10 cellular contexts compared by ENCODE assay signal in the genomic region with DNA sequence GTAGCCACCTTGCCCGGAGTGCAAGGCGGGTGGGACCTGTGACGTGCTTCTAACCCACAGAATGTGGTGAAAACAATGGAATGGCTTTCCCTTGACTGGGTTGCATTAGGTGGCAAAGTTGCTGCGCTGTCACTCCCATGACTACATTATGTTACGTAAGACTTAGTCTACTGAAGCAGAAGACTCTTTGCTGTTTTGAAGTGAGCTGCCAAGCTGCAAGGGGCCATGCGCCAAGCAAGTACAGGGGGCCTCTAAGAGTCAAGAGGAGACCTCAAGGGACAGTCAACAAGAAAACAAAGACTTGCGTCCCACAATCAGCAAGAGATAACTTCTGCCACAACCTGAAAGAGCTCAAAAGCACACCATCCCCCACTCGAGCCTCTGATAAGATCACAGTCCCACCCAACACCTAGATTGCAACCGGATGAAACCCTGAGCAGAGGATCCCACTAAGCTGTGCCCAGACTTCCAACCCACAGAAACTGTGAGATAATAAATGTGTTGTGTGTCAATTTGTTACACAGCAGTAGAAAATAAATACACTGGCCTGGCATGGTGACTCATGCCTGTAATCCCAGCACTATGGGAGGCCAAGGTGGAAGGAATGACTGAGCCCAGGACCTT. TPM values are rescaled to one million over a fixed set of nuclear protein-coding genes. Genes with fewer than 3 reads are reported as not detected.
A peak's percentile ranks its signal among the peaks of the same experiment; 100 is the strongest.
DNase-seq lines count a peak whose midpoint lies in the region; ATAC-seq, FAIRE-seq and TF ChIP-seq lines count a peak whose summit lies in the region.
"Had no signal": no experiment of that assay in that cellular context is flagged by ENCODE, and none has a peak within 500 bp of the region (broad histone marks: within the 10 kb centered on the region; RNA-seq: fewer than 3 reads in every experiment).

No MANE protein-coding gene starts in this region.

- H3K27me3 ChIP-seq in endothelial cell of umbilical vein (ENCODE audit: control insufficient read depth in 2 of 2, insufficient read depth in 2 of 2, low read length in 2 of 2) (no peaks in the 10 kb centered on the region), colonic mucosa (no peaks in the 10 kb centered on the region), sigmoid colon (no peaks in the 10 kb centered on the region)
- H3K27me3 ChIP-seq: upper lobe of left lung had no signal

- H3K4me3 ChIP-seq in endothelial cell of umbilical vein (replicated peaks in 1 of 3; ENCODE audit: insufficient read depth in 1 of 3, low read depth in 1 of 3, low read length in 3 of 3) (no peak overlapping the region), colonic mucosa (no peak overlapping the region), sigmoid colon (no peak overlapping the region)
- H3K4me3 ChIP-seq: upper lobe of left lung had no signal

- no peak for FAIRE-seq in endothelial cell of umbilical vein (lab: Jason Lieb, UNC)

- dilution Hi-C loops in endothelial cell of umbilical vein (cut with MboI; ENCODE audit: extremely low pct_ligation_motif_present, low sequenced_read_pairs) = no loop called here

- H3K36me3 ChIP-seq in endothelial cell of umbilical vein (ENCODE audit: control insufficient read depth in 2 of 2, extremely low read depth in 1 of 2, insufficient read depth in 2 of 2, low read length in 2 of 2) (no peaks in the 10 kb centered on the region), colonic mucosa (no peaks in the 10 kb centered on the region), sigmoid colon (no peaks in the 10 kb centered on the region)
- H3K36me3 ChIP-seq: upper lobe of left lung had no signal

- H3K27me3 Mint-ChIP-seq in osteocyte (ENCODE audit: unreplicated experiment) = no peaks in the 10 kb centered on the region

- no TSS peak for BruUV-seq in endothelial cell of umbilical vein (replicated peaks; lab: Mats Ljungman, UMichigan)

- CTCF ChIA-PET in endothelial cell of umbilical vein (lab: Charles Lee) = interaction anchor here (0.7 to 1.7 kb wide), 2 partner anchors 8 to 10 kb away, joined by 3 read pairs; no protein-coding TSS in a partner anchor

- no peak for TF ChIP-seq CTCF in endothelial cell of umbilical vein (IDR thresholded peaks at IDR 0.05; ENCODE audit: extremely low read depth in 1 of 2, insufficient read depth in 1 of 2, low read depth in 1 of 2, low read length in 2 of 2)
- TF ChIP-seq CTCF in osteocyte (IDR thresholded peaks at IDR 0.05) = no peak
- no peak for TF ChIP-seq CTCF in colonic mucosa (IDR thresholded peaks at IDR 0.05)
- no peak for TF ChIP-seq CTCF in sigmoid colon (IDR thresholded peaks at IDR 0.05)

- H3K27ac ChIP-seq in endothelial cell of umbilical vein (ENCODE audit: insufficient read depth, low read depth, low read length) = no peak overlapping the region
- H3K27ac ChIP-seq in colonic mucosa = no peak overlapping the region
- H3K27ac ChIP-seq in sigmoid colon = no peak overlapping the region
- H3K27ac ChIP-seq: upper lobe of left lung had no signal

- H3K4me2 ChIP-seq in endothelial cell of umbilical vein (ENCODE audit: insufficient read depth, low read length) = no peak overlapping the region

- H3K4me1 ChIP-seq in endothelial cell of umbilical vein (ENCODE audit: control insufficient read depth, extremely low read depth, insufficient read depth, low read length) (peaks cover 2% of the 10 kb centered on the region), colonic mucosa (peaks cover 32% of the 10 kb centered on the region), sigmoid colon (peaks cover 0 to 74% (median 46%) of the 10 kb centered on the region in 4 donors)

- POLR2A ChIA-PET in endothelial cell of umbilical vein (lab: Charles Lee) = interaction anchor here (0.7 kb wide), 1 partner anchor 63 kb away, joined by 3 read pairs; no protein-coding TSS in a partner anchor

- H3K9me1 ChIP-seq in endothelial cell of umbilical vein (replicated peaks; ENCODE audit: control insufficient read depth, extremely low read depth, insufficient read depth, low read length) = no peaks in the 10 kb centered on the region

- peaks cover 15% of the 10 kb centered on the region for H4K20me1 ChIP-seq in endothelial cell of umbilical vein (replicated peaks; ENCODE audit: control insufficient read depth, extremely low read depth, insufficient read depth, low read length)

- no peak for TF ChIP-seq EP300 in sigmoid colon (IDR thresholded peaks at IDR 0.05)

- peaks cover 100% of the 10 kb centered on the region for H3K79me2 ChIP-seq in endothelial cell of umbilical vein (ENCODE audit: control insufficient read depth, insufficient read depth, low read length)

- no peak overlapping the region for H3K4me3 Mint-ChIP-seq in osteocyte (ENCODE audit: unreplicated experiment)

- intact Hi-C loops in endothelial cell of umbilical vein (cut with micrococcal nuclease) (no loop called here), colonic mucosa (cut with DNase I) (no loop called here), sigmoid colon (cut with DNase I) (no loop called here)

- H3K9me3 Mint-ChIP-seq in osteocyte (ENCODE audit: unreplicated experiment) = no peaks in the 10 kb centered on the region

- H3K36me3 Mint-ChIP-seq in osteocyte (ENCODE audit: unreplicated experiment) = peaks cover 5% of the 10 kb centered on the region

- H3K9me3 ChIP-seq in endothelial cell of umbilical vein (replicated peaks; ENCODE audit: control insufficient read depth, insufficient read depth, low read length) (no peaks in the 10 kb centered on the region), colonic mucosa (no peaks in the 10 kb centered on the region), sigmoid colon (no peaks in the 10 kb centered on the region)
- H3K9me3 ChIP-seq: upper lobe of left lung had no signal

- TF ChIP-seq POLR2A in endothelial cell of umbilical vein (IDR thresholded peaks at IDR 0.05; ENCODE audit: low read depth, low read length) (no peak), sigmoid colon (IDR thresholded peaks at IDR 0.05) (no peak)

- WGBS in sigmoid colon, 2 donors = 76 to 84% methylated on average over 9 of the region's 9 CpGs

- H3K4me1 Mint-ChIP-seq in osteocyte (ENCODE audit: unreplicated experiment) = peaks cover 70% of the 10 kb centered on the region

- H3K27ac Mint-ChIP-seq in osteocyte (ENCODE audit: unreplicated experiment) = peak overlapping the region; percentile 38

- no peak overlapping the region for H2AFZ ChIP-seq in endothelial cell of umbilical vein (ENCODE audit: low read depth, low read length)

- peak; percentile 42 for DNase-seq in GF-D8 (lab: John Stamatoyannopoulos, UW)
- DNase-seq in RKO (ENCODE audit: low spot score) = peak; percentile 51
- DNase-seq in endothelial cell of umbilical vein (ENCODE audit: low read depth, low spot score) = no peak
- no peak for DNase-seq in osteocyte (ENCODE audit: extremely low spot score, unreplicated experiment)
- no peak for DNase-seq in NCI-H748 (lab: John Stamatoyannopoulos, UW; ENCODE audit: unreplicated experiment)
- no peak for DNase-seq in colonic mucosa
- DNase-seq in sigmoid colon = no peak
- DNase-seq: stimulated activated CD4-positive, alpha-beta T cell treated with anti-CD3 and anti-CD28 coated beads, Interleukin-12 subunit alpha, Interleukin-12 subunit beta, amount 100 ng/mL, for 4 hours had no signal

- H3K9ac ChIP-seq in endothelial cell of umbilical vein (replicated peaks; ENCODE audit: extremely low read depth, insufficient read depth, low read length) = no peak overlapping the region
- H3K9ac ChIP-seq in colonic mucosa (ENCODE audit: low read depth in 2 of 2, low read length in 2 of 2) = no peak overlapping the region

- ATAC-seq in HG02973 (IDR thresholded peaks at IDR 0.05; ENCODE audit: unreplicated experiment) = no peak

TF ChIP-seq in endothelial cell of umbilical vein, 7 proteins besides CTCF, POLR2A, EP300 and RAD21:
- TF ChIP-seq POLR2AphosphoS5 (IDR thresholded peaks at IDR 0.05; ENCODE audit: insufficient read depth, low read depth, low read length) = no peak
- peak; percentile 42 for TF ChIP-seq FOS (IDR thresholded peaks at IDR 0.05; ENCODE audit: borderline replicate concordance, insufficient read depth, low read length)
- peak; percentile 17 for TF ChIP-seq JUN (IDR thresholded peaks at IDR 0.05; ENCODE audit: borderline replicate concordance, insufficient read depth, insufficient read length, low read depth)
- TF ChIP-seq EZH2 (IDR thresholded peaks at IDR 0.05; ENCODE audit: borderline replicate concordance, low read depth, low read length, severe bottlenecking) = no peak
- TF ChIP-seq GATA2 (IDR thresholded peaks at IDR 0.05; ENCODE audit: insufficient read depth, insufficient read length, low read depth, low read length) = no peak
- TF ChIP-seq, protein P1, sequence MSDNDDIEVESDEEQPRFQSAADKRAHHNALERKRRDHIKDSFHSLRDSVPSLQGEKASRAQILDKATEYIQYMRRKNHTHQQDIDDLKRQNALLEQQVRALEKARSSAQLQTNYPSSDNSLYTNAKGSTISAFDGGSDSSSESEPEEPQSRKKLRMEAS (IDR thresholded peaks at IDR 0.05; ENCODE audit: insufficient read depth, insufficient read length) = no peak

RNA-seq across cellular contexts. Expression of gene ANKRD11, which starts 16.5 kb away (rescaled TPM):
- total RNA-seq in endothelial cell of umbilical vein = 184 and 191 TPM in 2 replicates
- polyA plus RNA-seq in endothelial cell of umbilical vein = 49.5 and 55.8 TPM in 2 replicates
- 47.8 and 59.7 TPM in 2 replicates for polyA plus RNA-seq in endothelial cell of umbilical vein (2011; cell fraction: cytosol; rRNA removed)
- polyA plus RNA-seq in endothelial cell of umbilical vein (2011; cell fraction: nucleus; rRNA removed) = 194 and 236 TPM in 2 replicates
- 87.0 and 89.3 TPM in 2 replicates for polyA plus RNA-seq in endothelial cell of umbilical vein (2012)
- polyA minus RNA-seq in endothelial cell of umbilical vein = 99.2 and 130 TPM in 2 replicates
- polyA minus RNA-seq in endothelial cell of umbilical vein (2011; cell fraction: cytosol; rRNA and poly(A)+ RNA removed) = 32.7 TPM
- 115 and 144 TPM in 2 replicates for polyA minus RNA-seq in endothelial cell of umbilical vein (2011; cell fraction: nucleus; rRNA and poly(A)+ RNA removed)
- 188 and 209 TPM in 2 replicates for total RNA-seq in osteocyte
- 100 to 1,000 TPM in 1 of 2 donors, 10 to 100 TPM in 1; 69.4 to 129 TPM for total RNA-seq in colonic mucosa
- total RNA-seq in sigmoid colon = 100 to 1,000 TPM in 1 of 4 donors, 10 to 100 TPM in 3; 42.6 to 161 (median 48.8) TPM
- 10 to 100 TPM; 30.6 to 96.8 (median 37.0) TPM for polyA plus RNA-seq in sigmoid colon

RNA-seq across cellular contexts. Expression of gene SPG7, which starts 34.3 kb away (rescaled TPM):
- 139 and 146 TPM in 2 replicates for total RNA-seq in endothelial cell of umbilical vein
- 85.8 and 90.2 TPM in 2 replicates for polyA plus RNA-seq in endothelial cell of umbilical vein
- polyA plus RNA-seq in endothelial cell of umbilical vein (2011; cell fraction: cytosol; rRNA removed) = 50.3 and 54.0 TPM in 2 replicates
- 424 and 453 TPM in 2 replicates for polyA plus RNA-seq in endothelial cell of umbilical vein (2011; cell fraction: nucleus; rRNA removed)
- 77.0 and 77.7 TPM in 2 replicates for polyA plus RNA-seq in endothelial cell of umbilical vein (2012)
- 92.3 and 122 TPM in 2 replicates for polyA minus RNA-seq in endothelial cell of umbilical vein
- 44.9 TPM for polyA minus RNA-seq in endothelial cell of umbilical vein (2011; cell fraction: cytosol; rRNA and poly(A)+ RNA removed)
- 149 and 150 TPM in 2 replicates for polyA minus RNA-seq in endothelial cell of umbilical vein (2011; cell fraction: nucleus; rRNA and poly(A)+ RNA removed)
- 113 and 125 TPM in 2 replicates for total RNA-seq in osteocyte
- 100 to 1,000 TPM in 1 of 2 donors, 10 to 100 TPM in 1; 85.6 to 105 TPM for total RNA-seq in colonic mucosa
- total RNA-seq in sigmoid colon = 100 to 1,000 TPM in 2 of 4 donors, 10 to 100 TPM in 2; 69.4 to 211 (median 113) TPM
- 100 to 1,000 TPM in 1 of 3 donors, 10 to 100 TPM in 2; 27.7 to 110 (median 33.6) TPM for polyA plus RNA-seq in sigmoid colon

Comparison
In these comparisons a context has a peak if more than half of its experiments do, and no peak if none do; other contexts are left out.
1. DNase-seq: peak in GF-D8 (single experiment) and RKO (single experiment); none in endothelial cell of umbilical vein (single experiment), osteocyte (single experiment), NCI-H748 (single experiment), colonic mucosa (single experiment) and sigmoid colon (single experiment).